Comparison of ENCODE assay signal across 25 cellular contexts in the genomic region with DNA sequence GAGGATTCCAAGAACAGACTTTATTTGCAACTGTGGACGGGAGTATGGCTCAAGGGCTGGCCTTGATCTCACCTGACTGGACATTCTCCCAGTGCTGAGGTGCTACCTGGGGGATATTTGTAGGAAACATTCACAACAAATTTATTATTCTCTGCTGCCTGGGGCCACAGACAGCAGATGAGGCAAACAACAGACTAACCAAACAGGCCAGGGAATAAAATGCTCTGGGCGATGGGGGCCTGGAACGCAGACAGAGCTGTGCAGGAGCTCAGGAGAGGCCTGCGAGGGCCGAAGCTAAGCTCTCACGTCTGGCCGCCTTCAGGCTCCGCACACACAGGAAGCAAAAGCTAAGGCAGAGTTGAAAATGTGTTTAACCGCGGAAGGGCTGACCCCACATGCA. TPM values are rescaled to one million over a fixed set of nuclear protein-coding genes. Genes with fewer than 3 reads are reported as not detected.
"Had no signal": no experiment of that assay in that cellular context is flagged by ENCODE, and none has a peak within 500 bp of the region (broad histone marks: within the 10 kb centered on the region; RNA-seq: fewer than 3 reads in every experiment).

No MANE protein-coding gene starts in this region.

- H3K36me3 ChIP-seq: brain microvascular endothelial cell had no signal

- H3K9me3 Mint-ChIP-seq: activated B cell treated with CpG ODN at 0.5 μM for 24 hours; activated CD4-positive, alpha-beta memory T cell treated with anti-CD3 and anti-CD28 coated beads for 36 hours; activated CD4-positive, alpha-beta T cell treated with anti-CD3 and anti-CD28 coated beads, Interleukin-2, amount 10 ng/mL, durations not matched to agents 24 days and 14 days; activated naive CD4-positive, alpha-beta T cell treated with anti-CD3 and anti-CD28 coated beads, Interleukin-2, amount 10 ng/mL, durations not matched to agents 7 days and 5 days; activated naive CD8-positive, alpha-beta T cell treated with anti-CD3 and anti-CD28 coated beads for 36 hours; activated T-cell treated with anti-CD3 and anti-CD28 coated beads, Interleukin-2, amount 50 U/mL, for 4 hours; activated T-helper 2 cell treated with anti-CD3 and anti-CD28 coated beads, Interferon-gamma antibody, Interleukin-2, Interleukin-4, amounts not matched to agents 10 μg/mL and 5 μg/mL and 100 μg/mL, durations not matched to agents 14 hours and 24 hours and 36 hours; T-helper 1 cell treated with Interleukin-12 subunit alpha and Interleukin-12 subunit beta and Interleukin-4 antibody, amounts not matched to agents 30 μg/mL and 1 μg/mL, for 36 hours had no signal

- H3K27me3 Mint-ChIP-seq: activated CD4-positive, alpha-beta T cell treated with anti-CD3 and anti-CD28 coated beads, Interleukin-2, amount 10 ng/mL, durations not matched to agents 24 days and 14 days had no signal

- H3K36me3 Mint-ChIP-seq: activated CD4-positive, alpha-beta memory T cell treated with anti-CD3 and anti-CD28 coated beads for 36 hours; activated naive CD4-positive, alpha-beta T cell treated with anti-CD3 and anti-CD28 coated beads, Interleukin-2, amount 10 ng/mL, durations not matched to agents 7 days and 5 days; activated naive CD8-positive, alpha-beta T cell treated with anti-CD3 and anti-CD28 coated beads for 36 hours had no signal

- H3K4me3 Mint-ChIP-seq: activated B cell treated with CpG ODN at 0.5 μM for 24 hours; activated CD4-positive, alpha-beta memory T cell treated with anti-CD3 and anti-CD28 coated beads for 36 hours; activated CD4-positive, alpha-beta T cell treated with anti-CD3 and anti-CD28 coated beads, Interleukin-2, amount 10 ng/mL, durations not matched to agents 24 days and 14 days; activated naive CD4-positive, alpha-beta T cell treated with anti-CD3 and anti-CD28 coated beads, Interleukin-2, amount 10 ng/mL, durations not matched to agents 7 days and 5 days; activated naive CD8-positive, alpha-beta T cell treated with anti-CD3 and anti-CD28 coated beads for 36 hours; activated T-cell treated with anti-CD3 and anti-CD28 coated beads, Interleukin-2, amount 50 U/mL, for 4 hours; T-helper 1 cell treated with Interleukin-12 subunit alpha and Interleukin-12 subunit beta and Interleukin-4 antibody, amounts not matched to agents 30 μg/mL and 1 μg/mL, for 36 hours had no signal

- H3K27me3 ChIP-seq: brain microvascular endothelial cell had no signal

- ATAC-seq: activated T-cell treated with anti-CD3 and anti-CD28 coated beads, Interleukin-2, amount 50 U/mL, for 4 hours; Right ventricle myocardium inferior had no signal

- DNase-seq: activated B cell treated with CpG ODN at 0.5 μM for 24 hours; activated CD4-positive, alpha-beta memory T cell treated with anti-CD3 and anti-CD28 coated beads for 36 hours; activated CD4-positive, alpha-beta T cell treated with anti-CD3 and anti-CD28 coated beads for 1 hour; activated CD4-positive, alpha-beta T cell treated with anti-CD3 and anti-CD28 coated beads, Interleukin-2, amount 10 ng/mL, durations not matched to agents 24 days and 14 days; activated CD8-positive, alpha-beta memory T cell treated with anti-CD3 and anti-CD28 coated beads for 24 hours; activated gamma-delta T cell treated with Interleukin-2 at 50 U/mL for 16 hours; activated naive CD4-positive, alpha-beta T cell treated with anti-CD3 and anti-CD28 coated beads, Interleukin-2, amount 10 ng/mL, durations not matched to agents 7 days and 5 days; activated naive CD8-positive, alpha-beta T cell treated with anti-CD3 and anti-CD28 coated beads for 36 hours; activated T-cell treated with anti-CD3 and anti-CD28 coated beads, Interleukin-2, amount 50 U/mL, for 4 hours; brain microvascular endothelial cell; cerebellar nuclear complex; Kasumi-1; KBM-7; NCI-H1048; NCI-H146; NCI-H1930; NCI-H2107; NCI-H2171 treated with DMSO at 0.1 percent for 48 hours; NCI-H226; NCI-H526; NCI-H774 had no signal

- H3K27ac Mint-ChIP-seq: activated B cell treated with CpG ODN at 0.5 μM for 24 hours; activated CD4-positive, alpha-beta memory T cell treated with anti-CD3 and anti-CD28 coated beads for 36 hours; activated CD4-positive, alpha-beta T cell treated with anti-CD3 and anti-CD28 coated beads, Interleukin-2, amount 10 ng/mL, durations not matched to agents 24 days and 14 days; activated naive CD4-positive, alpha-beta T cell treated with anti-CD3 and anti-CD28 coated beads, Interleukin-2, amount 10 ng/mL, durations not matched to agents 7 days and 5 days; activated naive CD8-positive, alpha-beta T cell treated with anti-CD3 and anti-CD28 coated beads for 36 hours; activated T-helper 2 cell treated with anti-CD3 and anti-CD28 coated beads, Interferon-gamma antibody, Interleukin-2, Interleukin-4, amounts not matched to agents 10 μg/mL and 5 μg/mL and 100 μg/mL, durations not matched to agents 14 hours and 24 hours and 36 hours; T-helper 1 cell treated with Interleukin-12 subunit alpha and Interleukin-12 subunit beta and Interleukin-4 antibody, amounts not matched to agents 30 μg/mL and 1 μg/mL, for 36 hours had no signal

- H3K27ac ChIP-seq: brain microvascular endothelial cell, SK-N-MC had no signal

- H3K4me1 Mint-ChIP-seq: activated B cell treated with CpG ODN at 0.5 μM for 24 hours; activated CD4-positive, alpha-beta T cell treated with anti-CD3 and anti-CD28 coated beads, Interleukin-2, amount 10 ng/mL, durations not matched to agents 24 days and 14 days; activated naive CD4-positive, alpha-beta T cell treated with anti-CD3 and anti-CD28 coated beads, Interleukin-2, amount 10 ng/mL, durations not matched to agents 7 days and 5 days; activated naive CD8-positive, alpha-beta T cell treated with anti-CD3 and anti-CD28 coated beads for 36 hours had no signal

- H3K4me3 ChIP-seq: SK-N-MC had no signal

RNA-seq across cellular contexts. Expression of a gene that starts 7.8 kb away (rescaled TPM):
- total RNA-seq: activated naive CD8-positive, alpha-beta T cell treated with anti-CD3 and anti-CD28 coated beads for 36 hours; activated T-helper 2 cell treated with anti-CD3 and anti-CD28 coated beads, Interferon-gamma antibody, Interleukin-2, Interleukin-4, amounts not matched to agents 10 μg/mL and 5 μg/mL and 100 μg/mL, durations not matched to agents 14 hours and 24 hours and 36 hours had no signal
